Comparison of ENCODE assay signal across 2 cellular contexts in the genomic region with DNA sequence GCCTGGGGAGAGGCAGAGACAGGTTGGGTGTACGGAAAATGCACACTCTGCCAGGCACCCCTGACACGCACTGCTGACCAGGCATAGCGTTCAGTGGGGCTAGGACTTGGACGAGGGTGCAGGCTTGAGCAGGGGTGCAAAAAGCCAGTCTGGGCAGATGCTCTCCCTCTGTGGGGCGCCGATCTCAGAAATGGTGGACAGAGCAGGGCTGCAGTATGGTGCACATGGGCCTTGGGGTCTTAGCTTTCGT.
TF ChIP-seq lines count a peak whose summit lies in the region.

No MANE protein-coding gene starts in this region.

TF ChIP-seq in GM23338, 12 proteins besides CTCF, POLR2A, EP300 and RAD21:
- TF ChIP-seq, protein P1, sequence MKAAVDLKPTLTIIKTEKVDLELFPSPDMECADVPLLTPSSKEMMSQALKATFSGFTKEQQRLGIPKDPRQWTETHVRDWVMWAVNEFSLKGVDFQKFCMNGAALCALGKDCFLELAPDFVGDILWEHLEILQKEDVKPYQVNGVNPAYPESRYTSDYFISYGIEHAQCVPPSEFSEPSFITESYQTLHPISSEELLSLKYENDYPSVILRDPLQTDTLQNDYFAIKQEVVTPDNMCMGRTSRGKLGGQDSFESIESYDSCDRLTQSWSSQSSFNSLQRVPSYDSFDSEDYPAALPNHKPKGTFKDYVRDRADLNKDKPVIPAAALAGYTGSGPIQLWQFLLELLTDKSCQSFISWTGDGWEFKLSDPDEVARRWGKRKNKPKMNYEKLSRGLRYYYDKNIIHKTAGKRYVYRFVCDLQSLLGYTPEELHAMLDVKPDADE (IDR thresholded peaks at IDR 0.05): no peak
- TF ChIP-seq ZNF114 (CRISPR knock-in tag; IDR thresholded peaks at IDR 0.05): no peak
- TF ChIP-seq, protein P2, sequence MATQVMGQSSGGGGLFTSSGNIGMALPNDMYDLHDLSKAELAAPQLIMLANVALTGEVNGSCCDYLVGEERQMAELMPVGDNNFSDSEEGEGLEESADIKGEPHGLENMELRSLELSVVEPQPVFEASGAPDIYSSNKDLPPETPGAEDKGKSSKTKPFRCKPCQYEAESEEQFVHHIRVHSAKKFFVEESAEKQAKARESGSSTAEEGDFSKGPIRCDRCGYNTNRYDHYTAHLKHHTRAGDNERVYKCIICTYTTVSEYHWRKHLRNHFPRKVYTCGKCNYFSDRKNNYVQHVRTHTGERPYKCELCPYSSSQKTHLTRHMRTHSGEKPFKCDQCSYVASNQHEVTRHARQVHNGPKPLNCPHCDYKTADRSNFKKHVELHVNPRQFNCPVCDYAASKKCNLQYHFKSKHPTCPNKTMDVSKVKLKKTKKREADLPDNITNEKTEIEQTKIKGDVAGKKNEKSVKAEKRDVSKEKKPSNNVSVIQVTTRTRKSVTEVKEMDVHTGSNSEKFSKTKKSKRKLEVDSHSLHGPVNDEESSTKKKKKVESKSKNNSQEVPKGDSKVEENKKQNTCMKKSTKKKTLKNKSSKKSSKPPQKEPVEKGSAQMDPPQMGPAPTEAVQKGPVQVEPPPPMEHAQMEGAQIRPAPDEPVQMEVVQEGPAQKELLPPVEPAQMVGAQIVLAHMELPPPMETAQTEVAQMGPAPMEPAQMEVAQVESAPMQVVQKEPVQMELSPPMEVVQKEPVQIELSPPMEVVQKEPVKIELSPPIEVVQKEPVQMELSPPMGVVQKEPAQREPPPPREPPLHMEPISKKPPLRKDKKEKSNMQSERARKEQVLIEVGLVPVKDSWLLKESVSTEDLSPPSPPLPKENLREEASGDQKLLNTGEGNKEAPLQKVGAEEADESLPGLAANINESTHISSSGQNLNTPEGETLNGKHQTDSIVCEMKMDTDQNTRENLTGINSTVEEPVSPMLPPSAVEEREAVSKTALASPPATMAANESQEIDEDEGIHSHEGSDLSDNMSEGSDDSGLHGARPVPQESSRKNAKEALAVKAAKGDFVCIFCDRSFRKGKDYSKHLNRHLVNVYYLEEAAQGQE (IDR thresholded peaks at IDR 0.05; ENCODE audit: unreplicated experiment): no peak
- TF ChIP-seq EZH2 (IDR thresholded peaks at IDR 0.05; ENCODE audit: low read depth, unreplicated experiment): no peak
- no peak for TF ChIP-seq JUNB (IDR thresholded peaks at IDR 0.05; ENCODE audit: unreplicated experiment)
- no peak for TF ChIP-seq STAT1 (IDR thresholded peaks at IDR 0.05; ENCODE audit: unreplicated experiment)
- TF ChIP-seq CREB1 (CRISPR knock-in tag; IDR thresholded peaks at IDR 0.05; ENCODE audit: low read depth): no peak
- TF ChIP-seq, protein P3, sequence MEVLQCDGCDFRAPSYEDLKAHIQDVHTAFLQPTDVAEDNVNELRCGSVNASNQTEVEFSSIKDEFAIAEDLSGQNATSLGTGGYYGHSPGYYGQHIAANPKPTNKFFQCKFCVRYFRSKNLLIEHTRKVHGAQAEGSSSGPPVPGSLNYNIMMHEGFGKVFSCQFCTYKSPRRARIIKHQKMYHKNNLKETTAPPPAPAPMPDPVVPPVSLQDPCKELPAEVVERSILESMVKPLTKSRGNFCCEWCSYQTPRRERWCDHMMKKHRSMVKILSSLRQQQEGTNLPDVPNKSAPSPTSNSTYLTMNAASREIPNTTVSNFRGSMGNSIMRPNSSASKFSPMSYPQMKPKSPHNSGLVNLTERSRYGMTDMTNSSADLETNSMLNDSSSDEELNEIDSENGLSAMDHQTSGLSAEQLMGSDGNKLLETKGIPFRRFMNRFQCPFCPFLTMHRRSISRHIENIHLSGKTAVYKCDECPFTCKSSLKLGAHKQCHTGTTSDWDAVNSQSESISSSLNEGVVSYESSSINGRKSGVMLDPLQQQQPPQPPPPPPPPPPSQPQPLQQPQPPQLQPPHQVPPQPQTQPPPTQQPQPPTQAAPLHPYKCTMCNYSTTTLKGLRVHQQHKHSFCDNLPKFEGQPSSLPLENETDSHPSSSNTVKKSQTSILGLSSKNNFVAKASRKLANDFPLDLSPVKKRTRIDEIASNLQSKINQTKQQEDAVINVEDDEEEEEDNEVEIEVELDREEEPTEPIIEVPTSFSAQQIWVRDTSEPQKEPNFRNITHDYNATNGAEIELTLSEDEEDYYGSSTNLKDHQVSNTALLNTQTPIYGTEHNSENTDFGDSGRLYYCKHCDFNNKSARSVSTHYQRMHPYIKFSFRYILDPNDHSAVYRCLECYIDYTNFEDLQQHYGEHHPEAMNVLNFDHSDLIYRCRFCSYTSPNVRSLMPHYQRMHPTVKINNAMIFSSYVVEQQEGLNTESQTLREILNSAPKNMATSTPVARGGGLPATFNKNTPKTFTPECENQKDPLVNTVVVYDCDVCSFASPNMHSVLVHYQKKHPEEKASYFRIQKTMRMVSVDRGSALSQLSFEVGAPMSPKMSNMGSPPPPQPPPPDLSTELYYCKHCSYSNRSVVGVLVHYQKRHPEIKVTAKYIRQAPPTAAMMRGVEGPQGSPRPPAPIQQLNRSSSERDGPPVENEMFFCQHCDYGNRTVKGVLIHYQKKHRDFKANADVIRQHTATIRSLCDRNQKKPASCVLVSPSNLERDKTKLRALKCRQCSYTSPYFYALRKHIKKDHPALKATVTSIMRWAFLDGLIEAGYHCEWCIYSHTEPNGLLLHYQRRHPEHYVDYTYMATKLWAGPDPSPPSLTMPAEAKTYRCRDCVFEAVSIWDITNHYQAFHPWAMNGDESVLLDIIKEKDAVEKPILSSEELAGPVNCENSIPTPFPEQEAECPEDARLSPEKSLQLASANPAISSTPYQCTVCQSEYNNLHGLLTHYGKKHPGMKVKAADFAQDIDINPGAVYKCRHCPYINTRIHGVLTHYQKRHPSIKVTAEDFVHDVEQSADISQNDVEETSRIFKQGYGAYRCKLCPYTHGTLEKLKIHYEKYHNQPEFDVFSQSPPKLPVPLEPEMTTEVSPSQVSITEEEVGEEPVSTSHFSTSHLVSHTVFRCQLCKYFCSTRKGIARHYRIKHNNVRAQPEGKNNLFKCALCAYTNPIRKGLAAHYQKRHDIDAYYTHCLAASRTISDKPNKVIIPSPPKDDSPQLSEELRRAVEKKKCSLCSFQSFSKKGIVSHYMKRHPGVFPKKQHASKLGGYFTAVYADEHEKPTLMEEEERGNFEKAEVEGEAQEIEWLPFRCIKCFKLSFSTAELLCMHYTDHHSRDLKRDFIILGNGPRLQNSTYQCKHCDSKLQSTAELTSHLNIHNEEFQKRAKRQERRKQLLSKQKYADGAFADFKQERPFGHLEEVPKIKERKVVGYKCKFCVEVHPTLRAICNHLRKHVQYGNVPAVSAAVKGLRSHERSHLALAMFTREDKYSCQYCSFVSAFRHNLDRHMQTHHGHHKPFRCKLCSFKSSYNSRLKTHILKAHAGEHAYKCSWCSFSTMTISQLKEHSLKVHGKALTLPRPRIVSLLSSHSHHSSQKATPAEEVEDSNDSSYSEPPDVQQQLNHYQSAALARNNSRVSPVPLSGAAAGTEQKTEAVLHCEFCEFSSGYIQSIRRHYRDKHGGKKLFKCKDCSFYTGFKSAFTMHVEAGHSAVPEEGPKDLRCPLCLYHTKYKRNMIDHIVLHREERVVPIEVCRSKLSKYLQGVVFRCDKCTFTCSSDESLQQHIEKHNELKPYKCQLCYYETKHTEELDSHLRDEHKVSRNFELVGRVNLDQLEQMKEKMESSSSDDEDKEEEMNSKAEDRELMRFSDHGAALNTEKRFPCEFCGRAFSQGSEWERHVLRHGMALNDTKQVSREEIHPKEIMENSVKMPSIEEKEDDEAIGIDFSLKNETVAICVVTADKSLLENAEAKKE (CRISPR knock-in tag; IDR thresholded peaks at IDR 0.05): no peak
- TF ChIP-seq EZH2phosphoT487 (IDR thresholded peaks at IDR 0.05; ENCODE audit: unreplicated experiment): no peak
- TF ChIP-seq ZNF331 (CRISPR knock-in tag; IDR thresholded peaks at IDR 0.05; ENCODE audit: low read depth): no peak
- TF ChIP-seq POLR2AphosphoS5 (IDR thresholded peaks at IDR 0.05; ENCODE audit: low read depth): no peak

TF ChIP-seq in H1, 55 proteins besides CTCF, POLR2A, EP300 and RAD21:
- TF ChIP-seq, protein P4, sequence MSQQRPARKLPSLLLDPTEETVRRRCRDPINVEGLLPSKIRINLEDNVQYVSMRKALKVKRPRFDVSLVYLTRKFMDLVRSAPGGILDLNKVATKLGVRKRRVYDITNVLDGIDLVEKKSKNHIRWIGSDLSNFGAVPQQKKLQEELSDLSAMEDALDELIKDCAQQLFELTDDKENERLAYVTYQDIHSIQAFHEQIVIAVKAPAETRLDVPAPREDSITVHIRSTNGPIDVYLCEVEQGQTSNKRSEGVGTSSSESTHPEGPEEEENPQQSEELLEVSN (IDR thresholded peaks at IDR 0.05): no peak
- TF ChIP-seq POU5F1 (IDR thresholded peaks at IDR 0.05; ENCODE audit: low read depth, low read length) (no peak), YY1 (IDR thresholded peaks at IDR 0.05; ENCODE audit: low read depth, low read length) (no peak), BCL11A (IDR thresholded peaks at IDR 0.05; ENCODE audit: low read depth in 2 of 2, low read length in 2 of 2) (no peak), SUZ12 (IDR thresholded peaks at IDR 0.05; ENCODE audit: low read length) (no peak)
- TF ChIP-seq, protein P5, sequence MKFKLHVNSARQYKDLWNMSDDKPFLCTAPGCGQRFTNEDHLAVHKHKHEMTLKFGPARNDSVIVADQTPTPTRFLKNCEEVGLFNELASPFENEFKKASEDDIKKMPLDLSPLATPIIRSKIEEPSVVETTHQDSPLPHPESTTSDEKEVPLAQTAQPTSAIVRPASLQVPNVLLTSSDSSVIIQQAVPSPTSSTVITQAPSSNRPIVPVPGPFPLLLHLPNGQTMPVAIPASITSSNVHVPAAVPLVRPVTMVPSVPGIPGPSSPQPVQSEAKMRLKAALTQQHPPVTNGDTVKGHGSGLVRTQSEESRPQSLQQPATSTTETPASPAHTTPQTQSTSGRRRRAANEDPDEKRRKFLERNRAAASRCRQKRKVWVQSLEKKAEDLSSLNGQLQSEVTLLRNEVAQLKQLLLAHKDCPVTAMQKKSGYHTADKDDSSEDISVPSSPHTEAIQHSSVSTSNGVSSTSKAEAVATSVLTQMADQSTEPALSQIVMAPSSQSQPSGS (IDR thresholded peaks at IDR 0.05; ENCODE audit: low read length): no peak
